Comparison of ENCODE assay signal across 29 cellular contexts in genomic region chr10:75140246-75140645, GRCh38.
"Had no signal": no experiment of that assay in that cellular context is flagged by ENCODE, and none has a peak within 500 bp of the region (broad histone marks: within the 10 kb centered on the region; RNA-seq: fewer than 3 reads in every experiment).

No MANE protein-coding gene starts in this region.

- H3K36me3 ChIP-seq: esophagus muscularis mucosa, heart right ventricle, ovary, sigmoid colon, uterus had no signal

- H3K9me3 ChIP-seq: esophagus muscularis mucosa, heart right ventricle, ovary, psoas muscle, sigmoid colon, uterus had no signal

- DNase-seq: activated B cell treated with CpG ODN at 0.5 μM for 24 hours; activated CD8-positive, alpha-beta memory T cell treated with anti-CD3 and anti-CD28 coated beads, Interleukin-2, amount 10 ng/mL, durations not matched to agents 7 days and 5 days; activated CD8-positive, alpha-beta T cell treated with anti-CD3 and anti-CD28 coated beads, Interleukin-2, amount 10 ng/mL, durations not matched to agents 7 days and 5 days; activated effector memory CD4-positive, alpha-beta T cell treated with Interleukin-2 at 50 U/mL for 16 hours; activated naive CD4-positive, alpha-beta T cell treated with Interleukin-2 at 50 U/mL for 16 hours; amygdala; caudate nucleus; cortex of kidney; effector memory CD8-positive, alpha-beta T cell; foreskin melanocyte; heart right ventricle; left ventricle myocardium superior; naive B cell; nephron progenitor cell; ovary; psoas muscle; sigmoid colon; stimulated activated CD4-positive, alpha-beta T cell treated with anti-CD3 and anti-CD28 coated beads, Interleukin-1b, Interleukin-23, amount 100 ng/mL, for 48 hours; stimulated activated CD4-positive, alpha-beta T cell treated with anti-CD3 and anti-CD28 coated beads, Interleukin-4, amount 100 ng/mL, for 4 hours; stimulated activated CD8-positive, alpha-beta memory T cell treated with anti-CD3 and anti-CD28 coated beads, Interleukin-4, amount 100 ng/mL, for 48 hours; stimulated activated naive CD8-positive, alpha-beta T cell treated with anti-CD3 and anti-CD28 coated beads, Interleukin-15, amount 100 ng/mL, for 72 hours; substantia nigra; T-helper 2 cell; uterus had no signal

- H3K27ac ChIP-seq: esophagus muscularis mucosa, heart right ventricle, ovary, psoas muscle, sigmoid colon, uterus had no signal

- H3K4me2 ChIP-seq: smooth muscle cell had no signal

- H3K27me3 ChIP-seq: esophagus muscularis mucosa, heart right ventricle, ovary, sigmoid colon, uterus had no signal

- H3K4me3 ChIP-seq: esophagus muscularis mucosa, heart right ventricle, ovary, psoas muscle, sigmoid colon, smooth muscle cell, uterus had no signal

- FAIRE-seq: endothelial cell of umbilical vein, islet of Langerhans had no signal

- ATAC-seq: activated CD8-positive, alpha-beta memory T cell treated with anti-CD3 and anti-CD28 coated beads, Interleukin-2, amount 10 ng/mL, durations not matched to agents 7 days and 5 days; activated CD8-positive, alpha-beta T cell treated with anti-CD3 and anti-CD28 coated beads, Interleukin-2, amount 10 ng/mL, durations not matched to agents 7 days and 5 days; effector memory CD8-positive, alpha-beta T cell; left ventricle myocardium superior; psoas muscle; stimulated activated memory B cell treated with anti-CD40 and anti-IgM and Interleukin-4, amounts not matched to agents 10 μg/mL and 1 μg/mL and 100 μg/mL, for 72 hours; stimulated activated naive CD8-positive, alpha-beta T cell treated with anti-CD3 and anti-CD28 coated beads, Interleukin-15, amount 100 ng/mL, for 72 hours had no signal
